ENCODE assay signal across 9 cellular contexts in genomic region chr1:173406783-173407230, GRCh38.
A peak's percentile ranks its signal among the peaks of the same experiment; 100 is the strongest.
DNase-seq lines count a peak whose midpoint lies in the region; ATAC-seq and TF ChIP-seq lines count a peak whose summit lies in the region.
"Had no signal": no experiment of that assay in that cellular context is flagged by ENCODE, and none has a peak within 500 bp of the region (broad histone marks: within the 10 kb centered on the region; RNA-seq: fewer than 3 reads in every experiment).

No MANE protein-coding gene starts in this region.

- H3K27ac ChIP-seq in ACC112 (ENCODE audit: low read depth, low read length): no peak overlapping the region

- H3K4me3 ChIP-seq in ACC112 (ENCODE audit: low read depth, low read length): peak overlapping the region; percentile 61
- H3K4me3 ChIP-seq in GM08714 (ENCODE audit: low read length): peak overlapping the region; percentile 32; the same call in 1 of the 2 replicates
- H3K4me3 ChIP-seq in mucosa of descending colon: no peak overlapping the region

- H3K36me3 ChIP-seq in ACC112 (ENCODE audit: insufficient read depth, low read length) (no peaks in the 10 kb centered on the region), mucosa of descending colon (ENCODE audit: low read depth) (no peaks in the 10 kb centered on the region)

- H3K27me3 ChIP-seq in ACC112 (ENCODE audit: insufficient read depth, low read length): no peaks in the 10 kb centered on the region

- peak overlapping the region; percentile 8 for H2AFZ ChIP-seq in ACC112 (ENCODE audit: low read length, unreplicated experiment)

- ATAC-seq in activated B cell treated with CpG ODN at 0.5 μM for 24 hours (ENCODE audit: low read depth) (peak; percentile 8), mucosa of descending colon (peak; percentile 75)

- peak overlapping the region; percentile 96 for H3K27ac Mint-ChIP-seq in activated B cell treated with CpG ODN at 0.5 μM for 24 hours

- peaks cover 81% of the 10 kb centered on the region for H3K4me1 Mint-ChIP-seq in activated B cell treated with CpG ODN at 0.5 μM for 24 hours

- CTCF ChIA-PET in activated B cell treated with CpG ODN at 0.5 μM for 24 hours (lab: Charles Lee): interaction anchor here (0.6 to 1.5 kb wide), 3 partner anchors 11 to 204 kb away, joined by 3 to 6 read pairs (median 3); no protein-coding TSS in a partner anchor

- H3K4me1 ChIP-seq in ACC112 (ENCODE audit: control insufficient read depth, insufficient read depth, low read length, unreplicated experiment) (peaks cover 23% of the 10 kb centered on the region), mucosa of descending colon (ENCODE audit: low read depth) (peaks cover 6% of the 10 kb centered on the region)

- no peaks in the 10 kb centered on the region for H3K79me2 ChIP-seq in ACC112 (ENCODE audit: control insufficient read depth, insufficient read depth, low read length, unreplicated experiment)

- intact Hi-C loops in activated B cell treated with CpG ODN at 0.5 μM for 24 hours (cut with micrococcal nuclease): no loop called here
- intact Hi-C loops in mucosa of descending colon (cut with DNase I, micrococcal nuclease): no loop called here

- H3K36me3 Mint-ChIP-seq in activated B cell treated with CpG ODN at 0.5 μM for 24 hours (ENCODE audit: low read depth): no peaks in the 10 kb centered on the region

- no peaks in the 10 kb centered on the region for H3K9me3 Mint-ChIP-seq in activated B cell treated with CpG ODN at 0.5 μM for 24 hours

- no peak for TF ChIP-seq CTCF in activated B cell treated with CpG ODN at 0.5 μM for 24 hours (IDR thresholded peaks at IDR 0.05)
- no peak for TF ChIP-seq CTCF in mucosa of descending colon (IDR thresholded peaks at IDR 0.05)

- POLR2A ChIA-PET in activated B cell treated with CpG ODN at 0.5 μM for 24 hours (lab: Charles Lee): interaction anchor here (0.7 to 6.3 kb wide), 11 partner anchors 7 to 662 kb away, joined by 3 to 108 read pairs (median 4); partner anchors contain the start of genes GAS5 and ZBTB37

- no peaks in the 10 kb centered on the region for H3K9me3 ChIP-seq in mucosa of descending colon

- H3K27me3 Mint-ChIP-seq in activated B cell treated with CpG ODN at 0.5 μM for 24 hours: no peaks in the 10 kb centered on the region

- DNase-seq in activated B cell treated with CpG ODN at 0.5 μM for 24 hours (no peak), mucosa of descending colon (no peak), SIG-M5 (lab: John Stamatoyannopoulos, UW) (no peak), NCI-H146 (lab: John Stamatoyannopoulos, UW) (no peak), NCI-H187 treated with DMSO at 0.1 percent for 48 hours (lab: John Stamatoyannopoulos, UW) (no peak), D341Med (ENCODE audit: low spot score) (no peak)
- DNase-seq: NCI-H1930 had no signal

- H3K4me3 Mint-ChIP-seq in activated B cell treated with CpG ODN at 0.5 μM for 24 hours: peak overlapping the region; percentile 81
